9 cellular contexts compared by ENCODE assay signal in the genomic region with DNA sequence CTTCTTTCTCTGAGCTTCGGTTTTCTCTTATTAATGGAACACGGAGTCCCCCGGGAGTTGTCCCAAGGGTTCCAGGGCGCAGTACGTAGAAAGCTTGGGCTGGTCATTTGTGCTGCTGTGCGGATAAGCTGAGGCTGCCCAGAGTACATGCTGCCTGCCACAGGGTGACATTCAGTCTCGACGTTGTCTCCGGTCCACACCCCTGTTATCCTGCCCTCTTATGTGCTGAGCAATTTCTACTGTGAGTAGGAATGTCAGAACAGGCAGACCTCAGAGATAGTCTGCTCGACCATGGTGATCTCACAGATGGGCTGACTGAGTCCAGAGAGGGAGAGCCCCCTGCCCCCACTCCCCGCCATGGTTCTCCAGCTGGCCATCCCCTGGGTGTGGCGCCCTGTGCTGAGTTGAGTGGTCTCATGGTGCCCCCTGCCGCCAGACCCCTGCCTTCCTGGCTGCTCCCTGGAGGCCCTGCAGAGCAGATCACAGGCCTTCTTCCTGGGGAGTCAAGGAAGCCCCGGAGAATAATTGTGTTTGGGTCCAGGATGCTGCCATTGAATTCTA.
DNase-seq lines count a peak whose midpoint lies in the region; ATAC-seq, FAIRE-seq and TF ChIP-seq lines count a peak whose summit lies in the region.
"Had no signal": no experiment of that assay in that cellular context is flagged by ENCODE, and none has a peak within 500 bp of the region (broad histone marks: within the 10 kb centered on the region; RNA-seq: fewer than 3 reads in every experiment).

No MANE protein-coding gene starts in this region.

- in situ Hi-C loops in IMR-90 (cut with MboI; ENCODE audit: low sequenced_read_pairs), result no loop called here

- peak overlapping the region; percentile 24 to 56; a peak in 2 of 4 replicates for H4K8ac ChIP-seq in IMR-90 (ENCODE audit: low read depth in 2 of 2, low read length in 2 of 2)

- intact Hi-C loops in IMR-90 (cut with micrococcal nuclease), result no loop called here

- H3K27ac ChIP-seq in IMR-90 (ENCODE audit: insufficient read depth, low read length) (no peak overlapping the region; the same call in 1 of the 2 replicates), astrocyte (ENCODE audit: low read depth, low read length) (no peak overlapping the region)

- TF ChIP-seq RAD21 in IMR-90 (IDR thresholded peaks at IDR 0.05; ENCODE audit: low read length), result peak; percentile 77

- H4K91ac ChIP-seq in IMR-90 (ENCODE audit: insufficient read depth, low read depth, low read length), result peak overlapping the region; percentile 60

- peak; percentile 38 for DNase-seq in IMR-90
- DNase-seq in astrocyte (ENCODE audit: low read depth), result no peak
- DNase-seq in islet precursor cell, result peak; percentile 86
- no peak for DNase-seq in stimulated activated naive B cell treated with anti-CD40 and anti-IgM and Interleukin-4, amounts not matched to agents 10 μg/mL and 1 μg/mL and 100 μg/mL, for 72 hours
- no peak for DNase-seq in SKM-1 treated with dmso at 0.1 percent for 144 hours (lab: John Stamatoyannopoulos, UW; ENCODE audit: unreplicated experiment)
- no peak for DNase-seq in activated effector memory CD4-positive, alpha-beta T cell treated with Interleukin-2 at 50 U/mL for 16 hours
- no peak for DNase-seq in GM19239 (ENCODE audit: insufficient read length, low spot score)
- no peak for DNase-seq in DMS79 (lab: John Stamatoyannopoulos, UW)

- 0 out of 2 replicates have a peak, but pooled peaks cover 5% of the 10 kb centered on the region for H3K9me1 ChIP-seq in IMR-90 (ENCODE audit: insufficient read depth, low read length)

- peak overlapping the region; percentile 50 for H2BK20ac ChIP-seq in IMR-90 (ENCODE audit: low read depth, low read length)

- H4K5ac ChIP-seq in IMR-90 (ENCODE audit: low read depth, low read length), result peak overlapping the region; percentile 40; the same call in 1 of the 2 replicates

- peak overlapping the region; percentile 42 for H3K14ac ChIP-seq in IMR-90 (replicated peaks; ENCODE audit: low read depth, low read length)

- H3K4me3 ChIP-seq in IMR-90 (ENCODE audit: insufficient read depth, low read depth, low read length) (no peak overlapping the region), astrocyte (ENCODE audit: insufficient read depth, low read depth, low read length) (no peak overlapping the region)

- no peak overlapping the region for H3K23ac ChIP-seq in IMR-90 (ENCODE audit: low read depth, low read length)

- TF ChIP-seq CTCF in IMR-90 (conservative IDR thresholded peaks at IDR 0.05; ENCODE audit: low read depth, low read length) (peak; percentile 63), astrocyte (IDR thresholded peaks at IDR 0.05; ENCODE audit: insufficient read depth, low read depth, low read length) (peak; percentile 25)

- no peak overlapping the region for H3K18ac ChIP-seq in IMR-90 (ENCODE audit: low read depth, low read length)

- ATAC-seq in IMR-90 (ENCODE audit: low read depth), result peak; percentile 75
- ATAC-seq in stimulated activated naive B cell treated with anti-CD40 and anti-IgM and Interleukin-4, amounts not matched to agents 10 μg/mL and 1 μg/mL and 100 μg/mL, for 72 hours (replicated peaks), result peak; percentile 23 to 31
- ATAC-seq: Panc1 had no signal

- peak overlapping the region; percentile 81 for H2AK5ac ChIP-seq in IMR-90 (ENCODE audit: low read depth, low read length)

- H3K27me3 ChIP-seq in IMR-90 (ENCODE audit: control insufficient read depth, insufficient read depth, low read length), result no peaks in the 10 kb centered on the region
- no peaks in the 10 kb centered on the region for H3K27me3 ChIP-seq in astrocyte (ENCODE audit: insufficient read depth, low read length)

- H4K20me1 ChIP-seq in IMR-90 (ENCODE audit: insufficient read depth, low read length), result no peaks in the 10 kb centered on the region; the same call in 1 of the 2 replicates
- H4K20me1 ChIP-seq in astrocyte (ENCODE audit: insufficient read depth, low read length), result no peaks in the 10 kb centered on the region

- H2BK5ac ChIP-seq in IMR-90 (ENCODE audit: low read depth, low read length, poor library complexity, severe bottlenecking), result no peak overlapping the region

- peak overlapping the region; percentile 69 for H2AK9ac ChIP-seq in IMR-90 (replicated peaks; ENCODE audit: low read depth, low read length, poor library complexity)

- H3K36me3 ChIP-seq in IMR-90 (ENCODE audit: control insufficient read depth, insufficient read depth, low read length) (peaks cover 18% of the 10 kb centered on the region; the same call in 1 of the 2 replicates), astrocyte (ENCODE audit: insufficient read depth, low read length) (peaks cover 7% of the 10 kb centered on the region)

- peaks cover 9% of the 10 kb centered on the region for H3K4me1 Mint-ChIP-seq in astrocyte (ENCODE audit: low read depth, unreplicated experiment)
- peaks cover 37 to 88% of the 10 kb centered on the region in 2 donors for H3K4me1 Mint-ChIP-seq in stimulated activated naive B cell treated with anti-CD40 and anti-IgM and Interleukin-4, amounts not matched to agents 10 μg/mL and 1 μg/mL and 100 μg/mL, for 72 hours

- peak overlapping the region; percentile 70 for H3K4ac ChIP-seq in IMR-90 (ENCODE audit: low read depth, low read length)

- H3K79me2 ChIP-seq in astrocyte (ENCODE audit: insufficient read depth, low read length), result no peaks in the 10 kb centered on the region

- BruUV-seq in IMR-90 (replicated peaks; lab: Mats Ljungman, UMichigan), result no TSS peak

- whole genome bisulfite sequencing in IMR-90 (ENCODE audit: extremely low coverage in 2 of 2, insufficient read length in 1 of 2), 2 experiments, result 85% methylated on average over 6 of the region's 14 CpGs; no CpG with 5 or more reads in 1 of the 2 experiments

- dilution Hi-C loops in IMR-90 (cut with HindIII; ENCODE audit: low sequenced_read_pairs, unreplicated experiment), result no loop called here

- H2BK120ac ChIP-seq in IMR-90 (ENCODE audit: low read depth, low read length), result peak overlapping the region; percentile 20

- no peak for FAIRE-seq in astrocyte (lab: Jason Lieb, UNC)
- no peak for FAIRE-seq in GM19239 (lab: Jason Lieb, UNC)

- no peak overlapping the region for H3K56ac ChIP-seq in IMR-90 (ENCODE audit: extremely low read depth, insufficient read depth, low read length)

- H3K9me3 ChIP-seq in IMR-90 (ENCODE audit: control insufficient read depth, insufficient read depth, low read length), result no peaks in the 10 kb centered on the region
- no peaks in the 10 kb centered on the region for H3K9me3 ChIP-seq in astrocyte (ENCODE audit: insufficient read depth, low read depth, low read length)

- peaks cover 0 to 14% of the 10 kb centered on the region in 2 experiments; a peak in 2 of 4 replicates for H3K79me1 ChIP-seq in IMR-90 (ENCODE audit: low read depth in 1 of 2, low read length in 2 of 2)

- H3K9me3 Mint-ChIP-seq in astrocyte (ENCODE audit: unreplicated experiment), result peaks cover 3% of the 10 kb centered on the region
- H3K9me3 Mint-ChIP-seq in stimulated activated naive B cell treated with anti-CD40 and anti-IgM and Interleukin-4, amounts not matched to agents 10 μg/mL and 1 μg/mL and 100 μg/mL, for 72 hours, result no peaks in the 10 kb centered on the region

- no peak overlapping the region for H3K4me3 Mint-ChIP-seq in astrocyte (ENCODE audit: unreplicated experiment)
- H3K4me3 Mint-ChIP-seq in stimulated activated naive B cell treated with anti-CD40 and anti-IgM and Interleukin-4, amounts not matched to agents 10 μg/mL and 1 μg/mL and 100 μg/mL, for 72 hours, result no peak overlapping the region

- peak overlapping the region; percentile 61 for H2AFZ ChIP-seq in IMR-90 (replicated peaks; ENCODE audit: low read length, poor library complexity)
- H2AFZ ChIP-seq in astrocyte (ENCODE audit: low read depth, low read length), result peak overlapping the region; percentile 39

- H3K27me3 Mint-ChIP-seq in astrocyte (ENCODE audit: low read depth, unreplicated experiment), result peaks cover 4% of the 10 kb centered on the region
- H3K27me3 Mint-ChIP-seq in stimulated activated naive B cell treated with anti-CD40 and anti-IgM and Interleukin-4, amounts not matched to agents 10 μg/mL and 1 μg/mL and 100 μg/mL, for 72 hours, result no peaks in the 10 kb centered on the region

- no peak overlapping the region for H3K27ac Mint-ChIP-seq in astrocyte (ENCODE audit: unreplicated experiment)
- H3K27ac Mint-ChIP-seq in stimulated activated naive B cell treated with anti-CD40 and anti-IgM and Interleukin-4, amounts not matched to agents 10 μg/mL and 1 μg/mL and 100 μg/mL, for 72 hours, result no peak overlapping the region

- H3K4me1 ChIP-seq in IMR-90 (ENCODE audit: control insufficient read depth, insufficient read depth, low read length), result no peaks in the 10 kb centered on the region
- peaks cover 11% of the 10 kb centered on the region for H3K4me1 ChIP-seq in astrocyte (ENCODE audit: insufficient read depth, low read length)

- CTCF ChIA-PET in IMR-90 (lab: Yijun Ruan, JAX), result interaction anchor here (0.6 to 1.8 kb wide), 3 partner anchors 9 to 278 kb away, joined by 3 to 8 read pairs (median 4); no protein-coding TSS in a partner anchor

- no peak for TF ChIP-seq POLR2A in IMR-90 (IDR thresholded peaks at IDR 0.05; ENCODE audit: low read depth, low read length)

- POLR2A ChIA-PET in IMR-90 (lab: Charles Lee; ENCODE audit: unreplicated experiment), result no interaction called here

- 0 out of 3 replicates have a peak overlapping the region, but pooled peaks have one; percentile 52 for H2BK15ac ChIP-seq in IMR-90 (ENCODE audit: low read depth, low read length)

- peaks cover 21% of the 10 kb centered on the region for H3K36me3 Mint-ChIP-seq in astrocyte (ENCODE audit: low read depth, unreplicated experiment)
- peaks cover 32 to 46% of the 10 kb centered on the region in 2 donors for H3K36me3 Mint-ChIP-seq in stimulated activated naive B cell treated with anti-CD40 and anti-IgM and Interleukin-4, amounts not matched to agents 10 μg/mL and 1 μg/mL and 100 μg/mL, for 72 hours

- H3K4me2 ChIP-seq in IMR-90 (ENCODE audit: low read depth, low read length) (no peak overlapping the region), astrocyte (ENCODE audit: low read length) (no peak overlapping the region)

- H3K9ac ChIP-seq in IMR-90 (ENCODE audit: low read depth, low read length) (no peak overlapping the region), astrocyte (ENCODE audit: low read length) (no peak overlapping the region)

TF ChIP-seq in IMR-90, 13 proteins besides CTCF, POLR2A, EP300 and RAD21:
- TF ChIP-seq CHD1 (IDR thresholded peaks at IDR 0.05; ENCODE audit: low read depth, low read length), result no peak
- TF ChIP-seq SMC3 (IDR thresholded peaks at IDR 0.05; ENCODE audit: low read depth, low read length), result peak; percentile 82
TF ChIP-seq in IMR-90: peak in this region for 1.

Comparison
In these comparisons a context has a peak if more than half of its experiments do, and no peak if none do; other contexts are left out.
1. DNase-seq: peak in IMR-90 (single experiment) and islet precursor cell (single experiment); none in astrocyte (single experiment), stimulated activated naive B cell treated with anti-CD40 and anti-IgM and Interleukin-4, amounts not matched to agents 10 μg/mL and 1 μg/mL and 100 μg/mL, for 72 hours (single experiment), SKM-1 treated with dmso at 0.1 percent for 144 hours (single experiment), activated effector memory CD4-positive, alpha-beta T cell treated with Interleukin-2 at 50 U/mL for 16 hours (single experiment), GM19239 (single experiment) and DMS79 (single experiment).